11 cellular contexts compared by ENCODE assay signal in genomic region chr3:51680663-51681230, GRCh38. TPM values are rescaled to one million over a fixed set of nuclear protein-coding genes. Genes with fewer than 3 reads are reported as not detected.
DNase-seq lines count a peak whose midpoint lies in the region; ATAC-seq, FAIRE-seq and TF ChIP-seq lines count a peak whose summit lies in the region.
"Had no signal": no experiment of that assay in that cellular context is flagged by ENCODE, and none has a peak within 500 bp of the region (broad histone marks: within the 10 kb centered on the region; RNA-seq: fewer than 3 reads in every experiment).

No MANE protein-coding gene starts in this region.

- TF ChIP-seq RAD21 in GM12878 (IDR thresholded peaks at IDR 0.05; ENCODE audit: insufficient read depth, low read depth, low read length), result no peak
- TF ChIP-seq RAD21 in HepG2 (CRISPR knock-in tag; IDR thresholded peaks at IDR 0.05), result no peak

- DNase-seq in CD1c-positive myeloid dendritic cell (ENCODE audit: extremely low spot score) (peak; percentile 27), GM12878 (ENCODE audit: low read depth, low spot score) (no peak), HepG2 (ENCODE audit: low spot score) (no peak)
- no peak for DNase-seq in naive thymus-derived CD4-positive, alpha-beta T cell
- DNase-seq: brain microvascular endothelial cell, COR-L47 had no signal

- peaks cover 18% of the 10 kb centered on the region for H3K4me1 ChIP-seq in KMS-11 (ENCODE audit: low read depth, poor library complexity, severe bottlenecking)
- peaks cover 25% of the 10 kb centered on the region for H3K4me1 ChIP-seq in GM12878 (ENCODE audit: control insufficient read depth, insufficient read depth, low read length)
- H3K4me1 ChIP-seq in naive thymus-derived CD4-positive, alpha-beta T cell (ENCODE audit: control insufficient read depth in 2 of 2, insufficient read depth in 2 of 2, low read length in 2 of 2), result peaks cover 76 to 81% of the 10 kb centered on the region in 2 donors
- 0 out of 2 replicates have a peak, but pooled peaks cover 12% of the 10 kb centered on the region for H3K4me1 ChIP-seq in HepG2 (ENCODE audit: insufficient read depth, low read length)

- H4K20me1 ChIP-seq in KMS-11 (ENCODE audit: insufficient read depth), result no peaks in the 10 kb centered on the region
- no peaks in the 10 kb centered on the region for H4K20me1 ChIP-seq in GM12878 (ENCODE audit: control insufficient read depth, insufficient read depth)
- H4K20me1 ChIP-seq in HepG2 (ENCODE audit: insufficient read depth, low read length), result peaks cover 4% of the 10 kb centered on the region; the same call in 1 of the 2 replicates

- TF ChIP-seq CTCF in KMS-11 (conservative IDR thresholded peaks at IDR 0.05; ENCODE audit: low read depth, low read length) (no peak), GM12878 (IDR thresholded peaks at IDR 0.05 in 2 of 3, conservative IDR thresholded peaks at IDR 0.05 in 1 of 3; ENCODE audit: control insufficient read depth in 2 of 3, extremely low read depth in 1 of 3, insufficient read depth in 1 of 3, low read depth in 3 of 3, low read length in 3 of 3) (no peak), HepG2 (CRISPR knock-in tag; IDR thresholded peaks at IDR 0.05) (no peak)

- H3K9ac ChIP-seq in KMS-11 (no peak overlapping the region), GM12878 (ENCODE audit: control insufficient read depth, insufficient read depth, low read length) (no peak overlapping the region), HepG2 (ENCODE audit: insufficient read depth, low read depth, low read length) (no peak overlapping the region)

- H3K36me3 ChIP-seq in KMS-11 (ENCODE audit: insufficient read depth) (no peaks in the 10 kb centered on the region), GM12878 (ENCODE audit: control insufficient read depth in 2 of 2, insufficient read depth in 2 of 2, low read length in 1 of 2) (peaks cover 10 to 19% of the 10 kb centered on the region in 2 experiments; a peak in 3 of 4 replicates), HepG2 (replicated peaks in 1 of 2; ENCODE audit: control insufficient read depth in 1 of 2, insufficient read depth in 2 of 2, low read length in 2 of 2) (peaks cover 16 to 32% of the 10 kb centered on the region in 2 experiments)
- H3K36me3 ChIP-seq in naive thymus-derived CD4-positive, alpha-beta T cell (ENCODE audit: control insufficient read depth in 2 of 3, insufficient read depth in 3 of 3, low read length in 3 of 3), result peaks cover 0 to 36% (median 0%) of the 10 kb centered on the region in 3 experiments

- H3K36me3 Mint-ChIP-seq in naive thymus-derived CD4-positive, alpha-beta T cell, result peaks cover 6 to 38% (median 14%) of the 10 kb centered on the region in 5 donors

- FAIRE-seq in GM12878 (lab: Jason Lieb, UNC) (no peak), HepG2 (lab: Jason Lieb, UNC) (no peak)

- no peaks in the 10 kb centered on the region for H3K27me3 Mint-ChIP-seq in naive thymus-derived CD4-positive, alpha-beta T cell

- no TSS peak for BruUV-seq in GM12878 (replicated peaks; lab: Mats Ljungman, UMichigan)
- BruUV-seq in HepG2 (replicated peaks; lab: Mats Ljungman, UMichigan), result no TSS peak

- H3K9me3 ChIP-seq in GM12878 (replicated peaks; ENCODE audit: control insufficient read depth, insufficient read depth, low read length) (no peaks in the 10 kb centered on the region), HepG2 (ENCODE audit: low read length) (no peaks in the 10 kb centered on the region)
- H3K9me3 ChIP-seq in naive thymus-derived CD4-positive, alpha-beta T cell (ENCODE audit: control insufficient read depth in 2 of 3, low read length in 3 of 3), result no peaks in the 10 kb centered on the region

- no peaks in the 10 kb centered on the region for H3K27me3 ChIP-seq in KMS-11 (ENCODE audit: insufficient read depth, low read depth)
- no peaks in the 10 kb centered on the region for H3K27me3 ChIP-seq in GM12878 (replicated peaks in 1 of 2; ENCODE audit: control insufficient read depth in 2 of 2, insufficient read depth in 2 of 2, low read length in 1 of 2)
- no peaks in the 10 kb centered on the region for H3K27me3 ChIP-seq in naive thymus-derived CD4-positive, alpha-beta T cell (ENCODE audit: control insufficient read depth in 2 of 2, insufficient read depth in 2 of 2, low read length in 2 of 2)
- H3K27me3 ChIP-seq in HepG2 (ENCODE audit: control insufficient read depth in 1 of 2, insufficient read depth in 2 of 2, low read length in 2 of 2), result no peaks in the 10 kb centered on the region
- H3K27me3 ChIP-seq: brain microvascular endothelial cell had no signal

- in situ Hi-C loops in GM12878 (cut with MboI), result loop anchor here (5.0 to 25.0 kb wide), 3 partner anchors 178 to 1068 kb away; partner anchors contain the start of genes CISH, DCAF1, MANF and MAPKAPK3
- in situ Hi-C loops in HepG2 (cut with HindIII; ENCODE audit: extremely low pct_ligation_motif_present, low pct_unique_long_range_greater_than_20kb), result loop anchor here (5.0 kb wide), 1 partner anchor 43 kb away; no protein-coding TSS in a partner anchor

- SMC1A ChIA-PET in GM12878 (lab: Charles Lee; ENCODE audit: uncharacterized antibody, unreplicated experiment), result interaction anchor here (0.6 to 5.2 kb wide), 10 partner anchors 9 to 291 kb away, joined by 3 to 113 read pairs (median 6); partner anchors contain the start of genes DCAF1 and TEX264

- H3K4me3 Mint-ChIP-seq in naive thymus-derived CD4-positive, alpha-beta T cell, result peak overlapping the region; percentile 53 to 91 (median 73)

- H3K79me2 ChIP-seq in KMS-11 (ENCODE audit: insufficient read depth, low read depth) (no peaks in the 10 kb centered on the region), GM12878 (ENCODE audit: control insufficient read depth, insufficient read depth, low read length) (peaks cover 9% of the 10 kb centered on the region), HepG2 (ENCODE audit: insufficient read depth, low read length) (peaks cover 3% of the 10 kb centered on the region)

- CTCF ChIA-PET in GM12878 (lab: Yijun Ruan, JAX) (interaction anchor here (0.6 to 11.7 kb wide), 14 partner anchors 10 to 295 kb away, joined by 3 to 243 read pairs (median 4); partner anchors contain the start of genes DCAF1, MANF and TEX264), HepG2 (lab: Yijun Ruan, JAX; ENCODE audit: low intra/inter-chr PET ratio, low total read pairs) (interaction anchor here (2.1 kb wide), 1 partner anchor 179 kb away, joined by 10 read pairs; no protein-coding TSS in a partner anchor)
- CTCF ChIA-PET in naive thymus-derived CD4-positive, alpha-beta T cell (lab: Charles Lee), result interaction anchor here (0.9 to 7.9 kb wide), 7 partner anchors 11 to 292 kb away, joined by 3 to 137 read pairs (median 6); partner anchors contain the start of genes DCAF1 and TEX264

- POLR2A ChIA-PET in GM12878 (lab: Charles Lee) (interaction anchor here (0.7 to 3.8 kb wide), 4 partner anchors 8 to 181 kb away, joined by 3 to 36 read pairs (median 10); partner anchors contain the start of gene DCAF1), HepG2 (lab: Yijun Ruan, JAX) (interaction anchor here (2.6 kb wide), 1 partner anchor 9 kb away, joined by 13 read pairs; no protein-coding TSS in a partner anchor)
- POLR2A ChIA-PET in naive thymus-derived CD4-positive, alpha-beta T cell (lab: Charles Lee), result interaction anchor here (0.5 to 5.6 kb wide), 8 partner anchors 9 to 291 kb away, joined by 3 to 66 read pairs (median 6); partner anchors contain the start of genes DCAF1 and TEX264

- peak overlapping the region; percentile 57 to 95 (median 84) for H3K27ac Mint-ChIP-seq in naive thymus-derived CD4-positive, alpha-beta T cell

- H3K9me3 Mint-ChIP-seq in naive thymus-derived CD4-positive, alpha-beta T cell, result peaks cover 0 to 2% (median 0%) of the 10 kb centered on the region in 11 donors

- ATAC-seq in GM12878 (no peak), HepG2 (no peak), GM18502 (IDR thresholded peaks at IDR 0.05; ENCODE audit: poor library complexity, unreplicated experiment) (no peak), GM21529 (IDR thresholded peaks at IDR 0.05; ENCODE audit: unreplicated experiment) (no peak)
- no peak for ATAC-seq in naive thymus-derived CD4-positive, alpha-beta T cell
- ATAC-seq in activated CD4-positive, CD25-positive, alpha-beta regulatory T cell treated with anti-CD3 and anti-CD28 coated beads, Interleukin-2, amount 50 U/mL, for 24 hours, result no peak

- intact Hi-C loops in GM12878 (cut with micrococcal nuclease; ENCODE audit: unreplicated experiment) (loop anchor here (5.0 kb wide), 1 partner anchor 1063 kb away; the partner anchor contains the start of gene MAPKAPK3), HepG2 (cut with micrococcal nuclease; ENCODE audit: unreplicated experiment) (no loop called here)
- intact Hi-C loops in naive thymus-derived CD4-positive, alpha-beta T cell (cut with micrococcal nuclease), result loop anchor here in 1 of 2 donors (10.0 kb wide), 1 partner anchor 854 kb away; the partner anchor contains the start of genes NT5DC2 and UQCC5

- H3K4me2 ChIP-seq in KMS-11 (peak overlapping the region; percentile 46; the same call in 1 of the 2 replicates), GM12878 (ENCODE audit: control insufficient read depth, insufficient read depth) (no peak overlapping the region; the same call in 1 of the 2 replicates), HepG2 (ENCODE audit: low read depth, low read length) (no peak overlapping the region)

- peaks cover 75 to 100% (median 97%) of the 10 kb centered on the region in 7 donors for H3K4me1 Mint-ChIP-seq in naive thymus-derived CD4-positive, alpha-beta T cell

- H3K4me3 ChIP-seq in KMS-11 (IDR thresholded peaks at IDR 0.05; ENCODE audit: insufficient read depth, low read depth, low read length) (no peak overlapping the region), GM12878 (no peak overlapping the region), HepG2 (replicated peaks in 1 of 3; ENCODE audit: insufficient read depth in 1 of 3, low read depth in 2 of 3, low read length in 3 of 3) (no peak overlapping the region)
- H3K4me3 ChIP-seq in naive thymus-derived CD4-positive, alpha-beta T cell (ENCODE audit: low read length), result peak overlapping the region; percentile 46

- TF ChIP-seq POLR2A in GM12878 (IDR thresholded peaks at IDR 0.05; ENCODE audit: low read depth, low read length) (no peak), HepG2 (IDR thresholded peaks at IDR 0.05; ENCODE audit: insufficient read depth in 1 of 2, low read depth in 2 of 2, low read length in 2 of 2) (no peak)

- RAD21 ChIA-PET in GM12878 (lab: Charles Lee; ENCODE audit: unreplicated experiment), result interaction anchor here (0.7 to 6.4 kb wide), 8 partner anchors 10 to 295 kb away, joined by 3 to 182 read pairs (median 4); partner anchors contain the start of genes DCAF1 and TEX264

- WGBS in GM12878 (ENCODE audit: insufficient coverage, insufficient replicate concordance, low lambda C conversion rate, missing lambda C conversion rate), result 94% methylated on average over 2 of the region's 2 CpGs
- WGBS in HepG2 (ENCODE audit: low lambda C conversion rate), result 100% methylated on average over 1 of the region's 2 CpGs

- no peak overlapping the region for H2AFZ ChIP-seq in KMS-11 (ENCODE audit: low read depth)
- H2AFZ ChIP-seq in GM12878 (ENCODE audit: control insufficient read depth, low read depth, low read length), result no peak overlapping the region
- no peak overlapping the region for H2AFZ ChIP-seq in HepG2 (ENCODE audit: low read length)

- H3K27ac ChIP-seq in KMS-11, result 0 out of 2 replicates have a peak overlapping the region, but pooled peaks have one; percentile 18
- peak overlapping the region; percentile 51; the same call in 1 of the 2 replicates for H3K27ac ChIP-seq in GM12878 (ENCODE audit: control insufficient read depth, insufficient read depth)
- H3K27ac ChIP-seq in naive thymus-derived CD4-positive, alpha-beta T cell (ENCODE audit: low read depth, low read length), result peak overlapping the region; percentile 63
- H3K27ac ChIP-seq in HepG2 (ENCODE audit: extremely low read length, insufficient read depth, low read length), result no peak overlapping the region
- H3K27ac ChIP-seq: brain microvascular endothelial cell had no signal

- TF ChIP-seq EP300 in GM12878 (IDR thresholded peaks at IDR 0.05; ENCODE audit: borderline replicate concordance in 1 of 2, control insufficient read depth in 1 of 2, low read depth in 2 of 2, low read length in 2 of 2) (no peak), HepG2 (IDR thresholded peaks at IDR 0.05; ENCODE audit: low read depth in 2 of 2, low read length in 2 of 2) (no peak), HepG2 (CRISPR knock-in tag; IDR thresholded peaks at IDR 0.05; ENCODE audit: borderline replicate concordance) (no peak)

RNA-seq across cellular contexts. Expression of gene TEX264, which starts 9.7 kb away (rescaled TPM):
- total RNA-seq in GM12878 (2013; cell fraction: nucleolus; rRNA removed), result 31.2 and 34.5 TPM in 2 replicates
- total RNA-seq in GM12878 (2014; rRNA removed) (52.4 and 63.0 TPM in 2 replicates), GM12878 (2014; rRNA removed; fragmentation: Illumina TruSeq; extraction: Trizol) (35.4 and 35.5 TPM in 2 replicates), GM12878 (2021) (41.8 and 45.2 TPM in 2 replicates), HepG2 (2016; rRNA removed; fragmentation: Illumina TruSeq; extraction: Trizol) (18.8 and 35.2 TPM in 2 replicates)
- 25.3 TPM for polyA plus RNA-seq in GM12878 (2011; ENCODE audit: low read depth)
- polyA plus RNA-seq in GM12878 (2011; rRNA removed) (38.5 and 56.3 TPM in 2 replicates), GM12878 (2014; fragmentation: Illumina TruSeq; extraction: Trizol) (42.8 and 50.7 TPM in 2 replicates), GM12878 (2014; fragmentation: Nextera tagmentation; extraction: Ambion mirVana) (10 to 100 TPM in 1 of 2 experiments, 1 to 10 TPM in 1; 3.6 to 15.3 TPM), GM12878 (2014; rRNA removed) (51.1 and 55.9 TPM in 2 replicates), GM12878 (2016; fragmentation: Nextera tagmentation; extraction: Ambion mirVana) (10 to 100 TPM; 54.2 to 60.7 TPM), HepG2 (2011; rRNA removed) (52.1 and 59.2 TPM in 2 replicates)
- polyA plus RNA-seq in GM12878 (2011; cell fraction: cytosol; rRNA removed), result 124 and 128 TPM in 2 replicates
- polyA plus RNA-seq in GM12878 (2011; cell fraction: nucleus; rRNA removed), result 75.1 and 89.2 TPM in 2 replicates
- polyA plus RNA-seq in GM12878 (2012), result 32.6 and 34.4 TPM in 2 replicates
- 78.0 and 92.1 TPM in 2 replicates for polyA minus RNA-seq in GM12878 (2011; rRNA and poly(A)+ RNA removed)
- 23.7 and 24.6 TPM in 2 replicates for polyA minus RNA-seq in GM12878 (2011; cell fraction: cytosol; rRNA and poly(A)+ RNA removed)
- polyA minus RNA-seq in GM12878 (2011; cell fraction: nucleus; rRNA and poly(A)+ RNA removed), result 22.6 and 31.5 TPM in 2 replicates
- total RNA-seq in naive thymus-derived CD4-positive, alpha-beta T cell, result 10 to 100 TPM; 34.4 to 65.0 (median 41.7) TPM
- 100 to 1,000 TPM in 1 of 2 donors, 10 to 100 TPM in 1; 92.9 to 115 TPM for polyA plus RNA-seq in naive thymus-derived CD4-positive, alpha-beta T cell
- 17.1 and 21.8 TPM in 2 replicates for total RNA-seq in HepG2 (2016; cell fraction: cytosol; rRNA removed; fragmentation: Illumina TruSeq; extraction: Trizol; ENCODE audit: low read depth)
- 21.1 and 37.8 TPM in 2 replicates for total RNA-seq in HepG2 (2016; cell fraction: insoluble cytoplasmic fraction; rRNA removed; fragmentation: Illumina TruSeq; extraction: Trizol)
- 21.4 and 24.5 TPM in 2 replicates for total RNA-seq in HepG2 (2016; cell fraction: membrane; rRNA removed; fragmentation: Illumina TruSeq; extraction: Trizol)
- 32.3 and 33.9 TPM in 2 replicates for total RNA-seq in HepG2 (2016; cell fraction: nucleus; rRNA removed; fragmentation: Illumina TruSeq; extraction: Trizol)
- 63.4 and 75.9 TPM in 2 replicates for polyA plus RNA-seq in HepG2 (2011; cell fraction: cytosol; rRNA removed)
- polyA plus RNA-seq in HepG2 (2011; cell fraction: nucleus; rRNA removed), result 42.5 and 44.4 TPM in 2 replicates
- 22.0 and 25.2 TPM in 2 replicates for polyA plus RNA-seq in HepG2 (2012)
- polyA plus RNA-seq in HepG2 (2016; cell fraction: cytosol; fragmentation: Illumina TruSeq; extraction: Trizol; ENCODE audit: low read depth), result 20.4 and 25.7 TPM in 2 replicates
- polyA plus RNA-seq in HepG2 (2016; cell fraction: insoluble cytoplasmic fraction; fragmentation: Illumina TruSeq; extraction: Trizol; ENCODE audit: low read depth), result 23.5 and 26.8 TPM in 2 replicates
- 21.8 and 22.3 TPM in 2 replicates for polyA plus RNA-seq in HepG2 (2016; cell fraction: membrane; fragmentation: Illumina TruSeq; extraction: Trizol; ENCODE audit: low read depth)
- 54.4 and 73.2 TPM in 2 replicates for polyA plus RNA-seq in HepG2 (2016; cell fraction: nucleus; fragmentation: Illumina TruSeq; extraction: Trizol; ENCODE audit: insufficient read depth, low read depth)
- polyA minus RNA-seq in HepG2 (2011; rRNA and poly(A)+ RNA removed; ENCODE audit: low replicate concordance), result 115 and 158 TPM in 2 replicates
- 28.8 and 28.9 TPM in 2 replicates for polyA minus RNA-seq in HepG2 (2011; cell fraction: cytosol; rRNA and poly(A)+ RNA removed)
- 9.1 and 11.6 TPM in 2 replicates for polyA minus RNA-seq in HepG2 (2011; cell fraction: nucleus; rRNA and poly(A)+ RNA removed)

RNA-seq across cellular contexts. Expression of gene GRM2, which starts 26.1 kb away (rescaled TPM):
- total RNA-seq in GM12878 (2013; cell fraction: nucleolus; rRNA removed), result 0.35 and 0.47 TPM in 2 replicates
- total RNA-seq in GM12878 (2014; rRNA removed) (0.06 TPM in 1 of 2 replicates, not detected in the other), GM12878 (2014; rRNA removed; fragmentation: Illumina TruSeq; extraction: Trizol) (not detected in 2 replicates), GM12878 (2021) (0.05 TPM in 1 of 2 replicates, not detected in the other), HepG2 (2016; rRNA removed; fragmentation: Illumina TruSeq; extraction: Trizol) (0.07 TPM in 1 of 2 replicates, not detected in the other)
- not detected for polyA plus RNA-seq in GM12878 (2011; ENCODE audit: low read depth)
- polyA plus RNA-seq in GM12878 (2011; rRNA removed) (0.07 TPM in 1 of 2 replicates, not detected in the other), GM12878 (2014; fragmentation: Illumina TruSeq; extraction: Trizol) (0.01 TPM in 1 of 2 replicates, not detected in the other), GM12878 (2014; fragmentation: Nextera tagmentation; extraction: Ambion mirVana) (not detected), GM12878 (2014; rRNA removed) (0.04 and 0.14 TPM in 2 replicates), GM12878 (2016; fragmentation: Nextera tagmentation; extraction: Ambion mirVana) (not detected), HepG2 (2011; rRNA removed) (0.04 and 0.05 TPM in 2 replicates)
- 0.03 TPM in 1 of 2 replicates, not detected in the other for polyA plus RNA-seq in GM12878 (2011; cell fraction: cytosol; rRNA removed)
- polyA plus RNA-seq in GM12878 (2011; cell fraction: nucleus; rRNA removed), result 0.12 and 0.24 TPM in 2 replicates
- polyA plus RNA-seq in GM12878 (2012), result 0.07 TPM in 2 replicates
- 0.07 and 0.26 TPM in 2 replicates for polyA minus RNA-seq in GM12878 (2011; rRNA and poly(A)+ RNA removed)
- polyA minus RNA-seq in GM12878 (2011; cell fraction: cytosol; rRNA and poly(A)+ RNA removed), result not detected in 2 replicates
- 0.24 and 0.48 TPM in 2 replicates for polyA minus RNA-seq in GM12878 (2011; cell fraction: nucleus; rRNA and poly(A)+ RNA removed)
- 1 to 10 TPM; 1.3 to 5.1 (median 3.3) TPM for total RNA-seq in naive thymus-derived CD4-positive, alpha-beta T cell
- polyA plus RNA-seq in naive thymus-derived CD4-positive, alpha-beta T cell, result under 1 TPM in 1 of 2 donors, not detected in 1; 0.14 TPM
- total RNA-seq in HepG2 (2016; cell fraction: cytosol; rRNA removed; fragmentation: Illumina TruSeq; extraction: Trizol; ENCODE audit: low read depth), result not detected in 2 replicates
- 0.06 TPM in 1 of 2 replicates, not detected in the other for total RNA-seq in HepG2 (2016; cell fraction: insoluble cytoplasmic fraction; rRNA removed; fragmentation: Illumina TruSeq; extraction: Trizol)
- 0.03 TPM in 1 of 2 replicates, not detected in the other for total RNA-seq in HepG2 (2016; cell fraction: membrane; rRNA removed; fragmentation: Illumina TruSeq; extraction: Trizol)
- total RNA-seq in HepG2 (2016; cell fraction: nucleus; rRNA removed; fragmentation: Illumina TruSeq; extraction: Trizol), result 0.06 TPM in 1 of 2 replicates, not detected in the other
- 0.04 TPM in 1 of 2 replicates, not detected in the other for polyA plus RNA-seq in HepG2 (2011; cell fraction: cytosol; rRNA removed)
- 0.14 and 0.24 TPM in 2 replicates for polyA plus RNA-seq in HepG2 (2011; cell fraction: nucleus; rRNA removed)
- 0.09 and 0.16 TPM in 2 replicates for polyA plus RNA-seq in HepG2 (2012)
- polyA plus RNA-seq in HepG2 (2016; cell fraction: cytosol; fragmentation: Illumina TruSeq; extraction: Trizol; ENCODE audit: low read depth), result not detected in 2 replicates
- not detected in 2 replicates for polyA plus RNA-seq in HepG2 (2016; cell fraction: insoluble cytoplasmic fraction; fragmentation: Illumina TruSeq; extraction: Trizol; ENCODE audit: low read depth)
- polyA plus RNA-seq in HepG2 (2016; cell fraction: membrane; fragmentation: Illumina TruSeq; extraction: Trizol; ENCODE audit: low read depth), result not detected in 2 replicates
- 0.12 TPM in 1 of 2 replicates, not detected in the other for polyA plus RNA-seq in HepG2 (2016; cell fraction: nucleus; fragmentation: Illumina TruSeq; extraction: Trizol; ENCODE audit: insufficient read depth, low read depth)
- 0.19 and 0.22 TPM in 2 replicates for polyA minus RNA-seq in HepG2 (2011; rRNA and poly(A)+ RNA removed; ENCODE audit: low replicate concordance)
- not detected in 2 replicates for polyA minus RNA-seq in HepG2 (2011; cell fraction: cytosol; rRNA and poly(A)+ RNA removed)
- polyA minus RNA-seq in HepG2 (2011; cell fraction: nucleus; rRNA and poly(A)+ RNA removed), result 0.50 and 0.52 TPM in 2 replicates
- total RNA-seq: kidney epithelial cell had no signal
